In genomic region chr6:97885230-97885772, GRCh38 we compare ENCODE assay signal across 21 cellular contexts.
DNase-seq lines count a peak whose midpoint lies in the region; ATAC-seq and TF ChIP-seq lines count a peak whose summit lies in the region.
"Had no signal": no experiment of that assay in that cellular context is flagged by ENCODE, and none has a peak within 500 bp of the region (broad histone marks: within the 10 kb centered on the region; RNA-seq: fewer than 3 reads in every experiment).

No MANE protein-coding gene starts in this region.

- ATAC-seq in GM18909 (IDR thresholded peaks at IDR 0.05; ENCODE audit: poor library complexity, unreplicated experiment) = no peak
- no peak for ATAC-seq in HG02938 (IDR thresholded peaks at IDR 0.05; ENCODE audit: unreplicated experiment)
- no peak for ATAC-seq in SK-N-SH treated with all-trans-retinoic acid at 6 μM for 48 hours
- ATAC-seq: T-cell had no signal

- no peaks in the 10 kb centered on the region for H3K36me3 Mint-ChIP-seq in nephron (ENCODE audit: low read depth)
- H3K36me3 Mint-ChIP-seq: CD4-positive, alpha-beta memory T cell; IgD-negative memory B cell; T-cell had no signal

- peak; percentile 14 to 38 for DNase-seq in NCI-H2081 (lab: John Stamatoyannopoulos, UW)
- no peak for DNase-seq in NCI-H2081 treated with DMSO at 0.1 percent for 48 hours (lab: John Stamatoyannopoulos, UW)
- peak; percentile 54 for DNase-seq in NCI-H748 (lab: John Stamatoyannopoulos, UW; ENCODE audit: unreplicated experiment)
- DNase-seq in CD1c-positive myeloid dendritic cell (ENCODE audit: extremely low spot score) = no peak
- DNase-seq: ACHN; Caco-2; CD4-positive, alpha-beta memory T cell; DMS 273 treated with DMSO at 0.1 percent for 48 hours; DMS79 treated with DMSO at 0.1 percent for 48 hours; NCI-H1105 treated with DMSO at 0.1 percent for 48 hours; NCI-H187 treated with DMSO at 0.1 percent for 48 hours; NCI-H2171 treated with DMSO at 0.1 percent for 48 hours; NCI-H526; NK-92 treated with Interleukin-12 subunit alpha and Interleukin-12 subunit beta, amount 100 ng/mL, for 24 hours; SHP77 treated with DMSO at 0.1 percent for 48 hours; T-cell had no signal

- H3K9me3 Mint-ChIP-seq in nephron = no peaks in the 10 kb centered on the region
- H3K9me3 Mint-ChIP-seq: IgD-negative memory B cell, T-cell had no signal

- no peak overlapping the region for H3K4me3 Mint-ChIP-seq in nephron
- H3K4me3 Mint-ChIP-seq: CD4-positive, alpha-beta memory T cell; IgD-negative memory B cell; T-cell had no signal

- peak overlapping the region in 2 of 3 experiments; percentile 12 to 25 for H3K27ac Mint-ChIP-seq in nephron
- H3K27ac Mint-ChIP-seq: CD4-positive, alpha-beta memory T cell; IgD-negative memory B cell; T-cell had no signal

- H3K27me3 Mint-ChIP-seq in nephron (ENCODE audit: low read depth) = no peaks in the 10 kb centered on the region
- H3K27me3 Mint-ChIP-seq: CD4-positive, alpha-beta memory T cell; IgD-negative memory B cell; T-cell had no signal

- peaks cover 3% of the 10 kb centered on the region for H3K4me1 Mint-ChIP-seq in nephron
- H3K4me1 Mint-ChIP-seq: CD4-positive, alpha-beta memory T cell; IgD-negative memory B cell; T-cell had no signal

- TF ChIP-seq CTCF in nephron (IDR thresholded peaks at IDR 0.05; ENCODE audit: unreplicated experiment in 3 of 3) = no peak

TF ChIP-seq in SK-N-SH treated with all-trans-retinoic acid at 6 μM for 48 hours, 23 proteins besides CTCF, POLR2A, EP300 and RAD21:
- TF ChIP-seq TOX (CRISPR knock-in tag; IDR thresholded peaks at IDR 0.05; ENCODE audit: borderline replicate concordance) = no peak
- no peak for TF ChIP-seq ZNF8 (CRISPR knock-in tag; IDR thresholded peaks at IDR 0.05)
- TF ChIP-seq CSRNP3 (CRISPR knock-in tag; IDR thresholded peaks at IDR 0.05) = no peak
- TF ChIP-seq RARB (CRISPR knock-in tag; IDR thresholded peaks at IDR 0.05) = no peak
- no peak for TF ChIP-seq PPARA (CRISPR knock-in tag; IDR thresholded peaks at IDR 0.05; ENCODE audit: borderline replicate concordance)
- TF ChIP-seq OSR1 (CRISPR knock-in tag; IDR thresholded peaks at IDR 0.05) = no peak
- no peak for TF ChIP-seq TSHZ2 (CRISPR knock-in tag; IDR thresholded peaks at IDR 0.05)
- TF ChIP-seq PATZ1 (CRISPR knock-in tag; IDR thresholded peaks at IDR 0.05; ENCODE audit: borderline replicate concordance) = no peak
- TF ChIP-seq ZFP30 (CRISPR knock-in tag; IDR thresholded peaks at IDR 0.05) = no peak
- TF ChIP-seq POU6F1 (CRISPR knock-in tag; IDR thresholded peaks at IDR 0.05; ENCODE audit: borderline replicate concordance, low read depth) = no peak
- no peak for TF ChIP-seq TCF4 (CRISPR knock-in tag; IDR thresholded peaks at IDR 0.05; ENCODE audit: borderline replicate concordance)
- TF ChIP-seq CREB5 (CRISPR knock-in tag; IDR thresholded peaks at IDR 0.05; ENCODE audit: low read depth) = no peak
- no peak for TF ChIP-seq ZC3H10 (CRISPR knock-in tag; IDR thresholded peaks at IDR 0.05)
TF ChIP-seq in SK-N-SH treated with all-trans-retinoic acid at 6 μM for 48 hours: peak in this region for 0.

Comparison
In these comparisons a context has a peak if more than half of its experiments do, and no peak if none do; other contexts are left out.
1. DNase-seq: peak in NCI-H2081 (2 of 2) and NCI-H748 (single experiment); none in NCI-H2081 treated with DMSO at 0.1 percent for 48 hours (single experiment) and CD1c-positive myeloid dendritic cell (single experiment).